Comparison of ENCODE assay signal across 12 cellular contexts in the genomic region with DNA sequence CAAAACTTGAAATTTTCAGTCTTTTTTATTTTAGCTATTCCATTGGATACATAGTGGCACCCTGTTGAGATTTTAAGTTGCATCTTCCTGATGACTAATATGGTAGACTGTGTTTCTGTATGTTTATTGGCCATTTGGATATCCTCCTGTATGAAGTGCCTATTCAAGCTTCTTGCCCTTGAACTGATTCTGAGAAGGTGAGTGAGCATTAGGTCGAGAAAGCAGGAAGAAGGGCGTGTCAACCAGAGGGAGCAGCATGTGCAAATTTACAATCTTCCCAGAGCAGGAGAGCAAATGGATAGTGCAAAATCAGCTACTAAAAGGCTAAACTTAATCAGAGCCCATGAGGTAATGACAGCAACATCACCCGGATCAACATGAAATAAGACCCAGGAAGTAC.
"Had no signal": no experiment of that assay in that cellular context is flagged by ENCODE, and none has a peak within 500 bp of the region (broad histone marks: within the 10 kb centered on the region; RNA-seq: fewer than 3 reads in every experiment).

No MANE protein-coding gene starts in this region.

- H3K27me3 Mint-ChIP-seq: activated naive CD8-positive, alpha-beta T cell had no signal

- H3K9me3 ChIP-seq: lower lobe of right lung, tibial nerve had no signal

- H3K4me3 ChIP-seq: lower lobe of right lung, tibial nerve had no signal

- H3K36me3 ChIP-seq: tibial nerve had no signal

- H3K27ac Mint-ChIP-seq: activated naive CD8-positive, alpha-beta T cell; stimulated activated effector memory CD8-positive, alpha-beta T cell treated with anti-CD3 and anti-CD28 coated beads, Interleukin-12 subunit alpha, Interleukin-12 subunit beta, amount 100 ng/mL, for 72 hours had no signal

- H3K4me3 Mint-ChIP-seq: activated naive CD8-positive, alpha-beta T cell; mesothelial cell of epicardium; neural crest cell; stimulated activated effector memory CD8-positive, alpha-beta T cell treated with anti-CD3 and anti-CD28 coated beads, Interleukin-12 subunit alpha, Interleukin-12 subunit beta, amount 100 ng/mL, for 72 hours had no signal

- ATAC-seq: stimulated activated effector memory CD8-positive, alpha-beta T cell treated with anti-CD3 and anti-CD28 coated beads, Interleukin-12 subunit alpha, Interleukin-12 subunit beta, amount 100 ng/mL, for 72 hours had no signal

- H3K9me3 Mint-ChIP-seq: mesothelial cell of epicardium; neural crest cell; stimulated activated effector memory CD8-positive, alpha-beta T cell treated with anti-CD3 and anti-CD28 coated beads, Interleukin-12 subunit alpha, Interleukin-12 subunit beta, amount 100 ng/mL, for 72 hours had no signal

- H3K27me3 ChIP-seq: tibial nerve had no signal

- H3K36me3 Mint-ChIP-seq: activated naive CD8-positive, alpha-beta T cell; mesothelial cell of epicardium had no signal

- DNase-seq: activated CD4-positive, alpha-beta T cell treated with anti-CD3 and anti-CD28 coated beads, Interleukin-2, amount 50 U/mL, for 1 hour; activated CD8-positive, alpha-beta memory T cell treated with anti-CD3 and anti-CD28 coated beads for 24 hours; activated gamma-delta T cell treated with Interleukin-2 at 50 U/mL for 16 hours; amniotic stem cell; foreskin melanocyte; left cardiac atrium; lower lobe of right lung had no signal
